ENCODE assay signal across 9 cellular contexts in the genomic region with DNA sequence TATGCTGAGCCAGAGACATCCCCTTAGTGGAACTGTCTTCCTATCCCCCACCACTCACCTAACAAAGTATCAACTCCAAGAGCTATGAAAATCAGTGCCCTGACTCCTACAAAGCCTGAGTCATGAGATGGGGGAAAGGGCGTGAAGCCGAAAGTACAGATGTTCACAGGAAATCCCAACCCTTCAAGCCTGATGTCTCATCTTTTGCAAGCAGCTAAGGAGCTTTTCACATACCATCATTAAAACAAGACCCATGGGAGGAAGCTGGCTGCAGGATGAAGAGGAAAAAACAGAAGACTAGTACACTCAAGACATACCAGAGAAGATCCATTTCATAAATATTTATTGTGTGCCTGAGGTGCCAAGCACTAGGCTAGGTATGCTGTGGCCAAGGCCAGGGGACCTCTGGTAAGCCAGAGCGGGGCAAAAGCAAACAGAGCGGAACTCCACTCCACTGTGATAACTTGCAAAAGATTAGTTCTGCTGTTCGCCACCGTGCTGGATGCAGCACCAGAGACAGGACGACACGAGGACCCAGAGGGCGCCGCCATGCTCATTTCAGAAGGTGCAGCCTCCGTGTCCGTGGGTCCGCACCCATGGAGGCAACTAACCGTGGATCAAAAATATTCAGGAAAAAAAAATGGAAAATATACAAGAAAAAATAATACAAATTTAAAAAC. TPM values are rescaled to one million over a fixed set of nuclear protein-coding genes. Genes with fewer than 3 reads are reported as not detected.
A peak's percentile ranks its signal among the peaks of the same experiment; 100 is the strongest.
DNase-seq lines count a peak whose midpoint lies in the region; ATAC-seq and TF ChIP-seq lines count a peak whose summit lies in the region.
"Had no signal": no experiment of that assay in that cellular context is flagged by ENCODE, and none has a peak within 500 bp of the region (broad histone marks: within the 10 kb centered on the region; RNA-seq: fewer than 3 reads in every experiment).

No MANE protein-coding gene starts in this region.

- no peak for TF ChIP-seq POLR2A in adrenal gland (IDR thresholded peaks at IDR 0.05)
- TF ChIP-seq POLR2A in thyroid gland (IDR thresholded peaks at IDR 0.05): no peak

- POLR2A ChIA-PET in activated CD4-positive, alpha-beta T cell treated with anti-CD3 and anti-CD28 coated beads for 36 hours (lab: Charles Lee): interaction anchor here (0.8 kb wide), 1 partner anchor 13 kb away, joined by 3 read pairs; no protein-coding TSS in a partner anchor

- H3K4me1 Mint-ChIP-seq in activated CD4-positive, alpha-beta T cell treated with anti-CD3 and anti-CD28 coated beads for 36 hours: peaks cover 30% of the 10 kb centered on the region

- H3K4me1 ChIP-seq in adrenal gland (replicated peaks in 1 of 2) (peaks cover 17 to 46% of the 10 kb centered on the region in 2 donors), thyroid gland (peaks cover 8 to 40% of the 10 kb centered on the region in 2 donors)

- TF ChIP-seq CTCF in adrenal gland (IDR thresholded peaks at IDR 0.05) (no peak), thyroid gland (IDR thresholded peaks at IDR 0.05) (no peak)

- H3K4me3 Mint-ChIP-seq in activated CD4-positive, alpha-beta T cell treated with anti-CD3 and anti-CD28 coated beads for 36 hours: no peak overlapping the region

- H3K27ac Mint-ChIP-seq in activated CD4-positive, alpha-beta T cell treated with anti-CD3 and anti-CD28 coated beads for 36 hours: peak overlapping the region; percentile 56

- H3K27ac ChIP-seq in adrenal gland (peak overlapping the region in 3 of 5 donors; percentile 94 to 97 (median 97)), thyroid gland (peak overlapping the region; percentile 29 to 66 (median 44))

- H3K36me3 ChIP-seq in adrenal gland (replicated peaks in 1 of 2) (no peaks in the 10 kb centered on the region), thyroid gland (no peaks in the 10 kb centered on the region)

- H3K9me3 Mint-ChIP-seq in activated CD4-positive, alpha-beta T cell treated with anti-CD3 and anti-CD28 coated beads for 36 hours (ENCODE audit: low read depth): no peaks in the 10 kb centered on the region

- no peaks in the 10 kb centered on the region for H3K36me3 Mint-ChIP-seq in activated CD4-positive, alpha-beta T cell treated with anti-CD3 and anti-CD28 coated beads for 36 hours (ENCODE audit: low read depth)

- H3K27me3 ChIP-seq in adrenal gland: no peaks in the 10 kb centered on the region
- no peaks in the 10 kb centered on the region for H3K27me3 ChIP-seq in thyroid gland

- no peak for ATAC-seq in activated CD4-positive, alpha-beta T cell treated with anti-CD3 and anti-CD28 coated beads for 36 hours
- ATAC-seq in GM19035 (IDR thresholded peaks at IDR 0.05; ENCODE audit: unreplicated experiment): no peak
- no peak for ATAC-seq in HG03565 (IDR thresholded peaks at IDR 0.05; ENCODE audit: unreplicated experiment)

- H3K9me3 ChIP-seq in adrenal gland (replicated peaks in 1 of 3) (no peaks in the 10 kb centered on the region), thyroid gland (no peaks in the 10 kb centered on the region)

- H3K27me3 Mint-ChIP-seq in activated CD4-positive, alpha-beta T cell treated with anti-CD3 and anti-CD28 coated beads for 36 hours: no peaks in the 10 kb centered on the region

- CTCF ChIA-PET in activated CD4-positive, alpha-beta T cell treated with anti-CD3 and anti-CD28 coated beads for 36 hours (lab: Charles Lee): interaction anchor here (1.5 to 5.3 kb wide), 2 partner anchors 10 to 23 kb away, joined by 11 to 44 read pairs; no protein-coding TSS in a partner anchor

- peak; percentile 32 for DNase-seq in activated CD4-positive, alpha-beta T cell treated with anti-CD3 and anti-CD28 coated beads for 36 hours
- DNase-seq in activated CD4-positive, alpha-beta T cell treated with anti-CD3 and anti-CD28 coated beads for 48 hours: no peak
- peak in 3 of 7 donors; percentile 20 to 31 (median 21) for DNase-seq in adrenal gland
- DNase-seq in islet precursor cell: peak; percentile 73
- no peak for DNase-seq in thyroid gland
- no peak for DNase-seq in cortex of kidney (lab: John Stamatoyannopoulos, UW)
- DNase-seq: activated naive CD4-positive, alpha-beta T cell treated with anti-CD3 and anti-CD28 coated beads, Interleukin-2, amount 50 U/mL, for 16 hours had no signal

- 83 to 90% (median 85%) methylated on average over 14 of the region's 14 CpGs for WGBS in adrenal gland, 4 donors
- 73 to 79% methylated on average over 14 of the region's 14 CpGs for WGBS in thyroid gland, 2 donors

- H3K4me3 ChIP-seq in adrenal gland (no peak overlapping the region), thyroid gland (replicated peaks in 1 of 3) (no peak overlapping the region)

- intact Hi-C loops in activated CD4-positive, alpha-beta T cell treated with anti-CD3 and anti-CD28 coated beads for 36 hours (cut with DNase I, micrococcal nuclease): no loop called here
- intact Hi-C loops in adrenal gland (cut with DNase I): no loop called here
- intact Hi-C loops in thyroid gland (cut with DNase I): no loop called here

RNA-seq across cellular contexts. Expression of a gene that starts 4.5 kb away (rescaled TPM):
- 10 to 100 TPM; 16.0 to 19.3 TPM for total RNA-seq in activated CD4-positive, alpha-beta T cell treated with anti-CD3 and anti-CD28 coated beads for 36 hours
- total RNA-seq in adrenal gland: 10 to 100 TPM in 7 of 8 donors, 1 to 10 TPM in 1; 9.4 to 43.9 (median 20.9) TPM
- 10 to 100 TPM in 1 of 3 donors, 1 to 10 TPM in 2; 4.9 to 30.6 (median 7.7) TPM for polyA plus RNA-seq in adrenal gland
- 10 to 100 TPM in 3 of 4 donors, 1 to 10 TPM in 1; 8.2 to 28.9 (median 10.9) TPM for total RNA-seq in thyroid gland

Comparison
In these comparisons a context has a peak if more than half of its experiments do, and no peak if none do; other contexts are left out.
1. DNase-seq: peak in activated CD4-positive, alpha-beta T cell treated with anti-CD3 and anti-CD28 coated beads for 36 hours (single experiment) and islet precursor cell (single experiment); none in activated CD4-positive, alpha-beta T cell treated with anti-CD3 and anti-CD28 coated beads for 48 hours (single experiment), thyroid gland (0 of 2) and cortex of kidney (single experiment).